In genomic region chr20:3358676-3359340, GRCh38 we compare ENCODE assay signal across 28 cellular contexts. TPM values are rescaled to one million over a fixed set of nuclear protein-coding genes. Genes with fewer than 3 reads are reported as not detected.
A peak's percentile ranks its signal among the peaks of the same experiment; 100 is the strongest.
DNase-seq lines count a peak whose midpoint lies in the region; ATAC-seq and TF ChIP-seq lines count a peak whose summit lies in the region.
"Had no signal": no experiment of that assay in that cellular context is flagged by ENCODE, and none has a peak within 500 bp of the region (broad histone marks: within the 10 kb centered on the region; RNA-seq: fewer than 3 reads in every experiment).

No MANE protein-coding gene starts in this region.

- TF ChIP-seq CTCF in Panc1 (IDR thresholded peaks at IDR 0.05) (peak; percentile 35), hepatocyte (IDR thresholded peaks at IDR 0.05; ENCODE audit: poor library complexity) (peak; percentile 22), GM13976 (IDR thresholded peaks at IDR 0.05; ENCODE audit: borderline replicate concordance, control extremely low read depth, extremely low read depth, insufficient read depth, missing control alignments) (no peak)

- H3K4me2 ChIP-seq in hepatocyte = no peak overlapping the region

- DNase-seq in Right ventricle myocardium superior (no peak), right cardiac atrium (no peak), Panc1 (ENCODE audit: low read depth, low spot score) (no peak), hepatocyte (ENCODE audit: low spot score) (peak; percentile 15), renal cortical epithelial cell (ENCODE audit: low read depth) (peak; percentile 13), GM13976 (ENCODE audit: low spot score) (no peak), NCI-H774 (lab: John Stamatoyannopoulos, UW) (no peak)
- DNase-seq: activated CD4-positive, alpha-beta memory T cell treated with anti-CD3 and anti-CD28 coated beads, Interleukin-2, amount 10 ng/mL, durations not matched to agents 7 days and 5 days; activated CD4-positive, alpha-beta T cell treated with anti-CD3 and anti-CD28 coated beads for 1 hour; activated CD8-positive, alpha-beta memory T cell treated with anti-CD3 and anti-CD28 coated beads, Interleukin-2, amount 50 U/mL, for 4 hours; activated naive CD4-positive, alpha-beta T cell; activated naive CD8-positive, alpha-beta T cell treated with anti-CD3 and anti-CD28 coated beads, Interleukin-2, amount 50 U/mL, for 24 hours; Calu3; colonic mucosa; DND-41; effector memory CD4-positive, alpha-beta T cell; erythroblast; GF-D8; GOT3; MV-4-11; naive B cell; NCI-H446; NCI-H748 treated with DMSO at 0.1 percent for 48 hours; RPMI8226; substantia nigra; T-helper 17 cell had no signal

- 86% methylated on average over 5 of the region's 5 CpGs for WGBS in right cardiac atrium
- 69% methylated on average over 5 of the region's 5 CpGs for WGBS in hepatocyte (ENCODE audit: low lambda C conversion rate, missing lambda C conversion rate)

- no peaks in the 10 kb centered on the region for H3K9me2 ChIP-seq in hepatocyte (replicated peaks; ENCODE audit: insufficient read depth)

- CTCF ChIA-PET in Panc1 (lab: Charles Lee) = interaction anchor here (0.6 kb wide), 2 partner anchors 13 to 48 kb away, joined by 3 read pairs; no protein-coding TSS in a partner anchor

- no peaks in the 10 kb centered on the region for H3K27me3 ChIP-seq in right cardiac atrium (ENCODE audit: control insufficient read depth, insufficient read depth)
- H3K27me3 ChIP-seq in Panc1 (ENCODE audit: control insufficient read depth, insufficient read depth, low read length) = no peaks in the 10 kb centered on the region
- H3K27me3 ChIP-seq in hepatocyte = no peaks in the 10 kb centered on the region
- H3K27me3 ChIP-seq: colonic mucosa had no signal

- H3K4me1 ChIP-seq in right cardiac atrium (ENCODE audit: control insufficient read depth, insufficient read depth, low read length) (no peaks in the 10 kb centered on the region), Panc1 (ENCODE audit: control insufficient read depth, insufficient read depth, low read length) (no peaks in the 10 kb centered on the region), hepatocyte (ENCODE audit: insufficient read depth) (no peaks in the 10 kb centered on the region)
- H3K4me1 ChIP-seq: colonic mucosa had no signal

- H3K4me3 ChIP-seq in right cardiac atrium (ENCODE audit: low read length) (no peak overlapping the region), Panc1 (ENCODE audit: low read depth in 2 of 2, low read length in 2 of 2) (no peak overlapping the region), hepatocyte (no peak overlapping the region)
- H3K4me3 ChIP-seq: colonic mucosa had no signal

- in situ Hi-C loops in Panc1 (cut with HindIII; ENCODE audit: low pct_unique_long_range_greater_than_20kb, low sequenced_read_pairs) = no loop called here
- in situ Hi-C loops in GM13976 (cut with MboI; ENCODE audit: low sequenced_read_pairs, unreplicated experiment) = no loop called here

- H2AFZ ChIP-seq in hepatocyte = no peak overlapping the region

- H3K27ac ChIP-seq in right cardiac atrium (ENCODE audit: low read length) = no peak overlapping the region
- no peak overlapping the region for H3K27ac ChIP-seq in Panc1 (ENCODE audit: low read length)
- H3K27ac ChIP-seq in hepatocyte = no peak overlapping the region
- H3K27ac ChIP-seq: colonic mucosa had no signal

- H3K9me3 ChIP-seq in right cardiac atrium (ENCODE audit: control insufficient read depth, low read length) (no peaks in the 10 kb centered on the region), Panc1 (ENCODE audit: control insufficient read depth, insufficient read depth, low read depth, low read length) (no peaks in the 10 kb centered on the region), hepatocyte (ENCODE audit: low read depth) (no peaks in the 10 kb centered on the region)
- H3K9me3 ChIP-seq: colonic mucosa had no signal

- no peaks in the 10 kb centered on the region for H4K20me1 ChIP-seq in hepatocyte (ENCODE audit: insufficient read depth, poor library complexity, severe bottlenecking)

- no peaks in the 10 kb centered on the region for H3K36me3 ChIP-seq in Panc1 (ENCODE audit: control insufficient read depth, insufficient read depth, low read length)
- H3K36me3 ChIP-seq in hepatocyte (replicated peaks; ENCODE audit: insufficient read depth, low read depth) = no peaks in the 10 kb centered on the region
- H3K36me3 ChIP-seq: colonic mucosa had no signal

- ATAC-seq in Right ventricle myocardium superior (ENCODE audit: poor library complexity) = peak; percentile 23
- ATAC-seq in right cardiac atrium = no peak
- ATAC-seq in Panc1 = no peak
- no peak for ATAC-seq in HG03139 (IDR thresholded peaks at IDR 0.05; ENCODE audit: unreplicated experiment)
- ATAC-seq: activated naive CD8-positive, alpha-beta T cell treated with anti-CD3 and anti-CD28 coated beads, Interleukin-2, amount 50 U/mL, for 24 hours; stimulated activated memory B cell treated with anti-CD40 and anti-IgM and Interleukin-4, amounts not matched to agents 10 μg/mL and 1 μg/mL and 100 μg/mL, for 72 hours; T-helper 17 cell had no signal

- intact Hi-C loops in Right ventricle myocardium superior (cut with DNase I) = loop anchor here (10.0 kb wide), 1 partner anchor 46 kb away; the partner anchor contains the start of gene DNAAF9
- intact Hi-C loops in right cardiac atrium (cut with DNase I) = no loop called here
- intact Hi-C loops in Panc1 (cut with micrococcal nuclease; ENCODE audit: unreplicated experiment) = no loop called here

- H3K79me2 ChIP-seq in hepatocyte = no peaks in the 10 kb centered on the region

- BruUV-seq in Panc1 (replicated peaks; lab: Mats Ljungman, UMichigan) = no TSS peak

- POLR2A ChIA-PET in Panc1 (lab: Charles Lee) = no interaction called here

RNA-seq across cellular contexts. Expression of gene DNAAF9, which starts 48.7 kb away (rescaled TPM):
- total RNA-seq in Right ventricle myocardium superior = 20.4 TPM
- 10 to 100 TPM; 15.3 to 18.9 (median 16.0) TPM for total RNA-seq in right cardiac atrium
- polyA plus RNA-seq in right cardiac atrium = 7.2 TPM
- total RNA-seq in Panc1 (2021; ENCODE audit: unreplicated experiment) = 7.4 TPM
- polyA plus RNA-seq in Panc1 (2012; ENCODE audit: insufficient read length) = 5.0 TPM
- 10.3 and 11.9 TPM in 2 replicates for total RNA-seq in hepatocyte
- 4.7 and 5.2 TPM in 2 replicates for polyA plus RNA-seq in hepatocyte
- 6.8 and 22.0 TPM in 2 replicates for total RNA-seq in renal cortical epithelial cell

Comparison
In these comparisons a context has a peak if more than half of its experiments do, and no peak if none do; other contexts are left out.
1. DNase-seq: peak in hepatocyte (single experiment) and renal cortical epithelial cell (single experiment); none in Right ventricle myocardium superior (single experiment), right cardiac atrium (0 of 3), Panc1 (single experiment), GM13976 (single experiment) and NCI-H774 (single experiment).